ENCODE assay signal across 19 cellular contexts in the genomic region with DNA sequence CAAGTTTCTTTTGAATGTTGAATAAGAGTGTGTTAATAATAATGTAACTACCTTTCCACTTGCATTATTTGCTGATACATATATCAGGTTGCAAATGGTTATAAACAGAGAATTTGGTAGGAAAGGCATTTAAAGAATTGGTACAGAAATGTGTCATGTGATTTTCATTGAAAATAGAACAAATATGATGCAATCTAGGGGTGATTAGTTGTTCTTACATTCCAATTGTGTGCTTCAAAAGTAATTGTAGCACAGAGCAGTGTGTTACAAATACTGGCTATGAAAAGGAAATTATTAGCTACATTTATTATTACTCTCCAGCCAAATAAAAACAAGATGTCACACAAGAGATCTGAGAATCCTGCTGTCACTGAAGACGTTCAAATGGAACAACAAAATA.
A peak's percentile ranks its signal among the peaks of the same experiment; 100 is the strongest.
DNase-seq lines count a peak whose midpoint lies in the region; FAIRE-seq and TF ChIP-seq lines count a peak whose summit lies in the region.
"Had no signal": no experiment of that assay in that cellular context is flagged by ENCODE, and none has a peak within 500 bp of the region (broad histone marks: within the 10 kb centered on the region; RNA-seq: fewer than 3 reads in every experiment).

No MANE protein-coding gene starts in this region.

- no TSS peak for BruUV-seq in PC-9 (replicated peaks; lab: Mats Ljungman, UMichigan)
- BruUV-seq in A673 (replicated peaks; lab: Mats Ljungman, UMichigan): no TSS peak

- no peaks in the 10 kb centered on the region for H4K20me1 ChIP-seq in PC-9 (ENCODE audit: insufficient read depth)

- H3K9me2 ChIP-seq in PC-9 (ENCODE audit: insufficient read depth): no peaks in the 10 kb centered on the region

- FAIRE-seq in D721Med (lab: Jason Lieb, UNC): peak; percentile 25
- FAIRE-seq: GM12878 had no signal

- POLR2A ChIA-PET in PC-9 (lab: Charles Lee; ENCODE audit: unreplicated experiment) (no interaction called here), A673 (lab: Charles Lee; ENCODE audit: low non-redundant PET) (no interaction called here)

- 0 out of 2 replicates have a peak overlapping the region, but pooled peaks have one; percentile 18 for H2AFZ ChIP-seq in PC-9

- CTCF ChIA-PET in PC-9 (lab: Charles Lee): no interaction called here
- CTCF ChIA-PET in A673 (lab: Charles Lee): no interaction called here

- no peaks in the 10 kb centered on the region for H3K36me3 ChIP-seq in PC-9 (ENCODE audit: low read depth)
- H3K36me3 ChIP-seq in colonic mucosa: no peaks in the 10 kb centered on the region
- no peaks in the 10 kb centered on the region for H3K36me3 ChIP-seq in A673 (ENCODE audit: insufficient read depth, low read length, poor library complexity, severe bottlenecking)
- H3K36me3 ChIP-seq: SJSA1 had no signal

- H3K4me3 ChIP-seq in PC-9: no peak overlapping the region
- no peak overlapping the region for H3K4me3 ChIP-seq in cardiac fibroblast (replicated peaks in 1 of 2; ENCODE audit: low read depth in 2 of 2, low read length in 2 of 2)
- no peak overlapping the region for H3K4me3 ChIP-seq in colonic mucosa
- no peak overlapping the region for H3K4me3 ChIP-seq in A673 (ENCODE audit: low read depth, low read length, poor library complexity, severe bottlenecking)
- H3K4me3 ChIP-seq: GM12878, SJSA1 had no signal

- H3K4me2 ChIP-seq in PC-9: no peak overlapping the region

- no peaks in the 10 kb centered on the region for H3K79me2 ChIP-seq in PC-9 (ENCODE audit: low read depth)

- H3K9ac ChIP-seq in colonic mucosa (ENCODE audit: low read depth in 2 of 2, low read length in 2 of 2): no peak overlapping the region

- no peaks in the 10 kb centered on the region for H3K27me3 ChIP-seq in PC-9 (ENCODE audit: insufficient read depth, low read depth)
- no peaks in the 10 kb centered on the region for H3K27me3 ChIP-seq in colonic mucosa
- H3K27me3 ChIP-seq in A673 (replicated peaks; ENCODE audit: insufficient read depth, low read depth, low read length, poor library complexity): no peaks in the 10 kb centered on the region
- H3K27me3 ChIP-seq: SJSA1 had no signal

- no peaks in the 10 kb centered on the region for H3F3A ChIP-seq in PC-9 (ENCODE audit: insufficient read depth, low read depth)

- H3K27ac ChIP-seq in PC-9 (no peak overlapping the region), colonic mucosa (no peak overlapping the region), A673 (ENCODE audit: low read depth, low read length, poor library complexity, severe bottlenecking) (no peak overlapping the region)
- H3K27ac ChIP-seq: SJSA1 had no signal

- TF ChIP-seq CTCF in D721Med (IDR thresholded peaks at IDR 0.05; ENCODE audit: insufficient read depth, missing control alignments) (no peak), PC-9 (conservative IDR thresholded peaks at IDR 0.05) (no peak), cardiac fibroblast (IDR thresholded peaks at IDR 0.05; ENCODE audit: low read depth, low read length) (no peak), colonic mucosa (IDR thresholded peaks at IDR 0.05) (no peak), A673 (conservative IDR thresholded peaks at IDR 0.05; ENCODE audit: low read depth, low read length) (no peak)

- DNase-seq in D721Med (ENCODE audit: insufficient read length, low spot score): no peak
- DNase-seq in PC-9: no peak
- DNase-seq in cardiac fibroblast (ENCODE audit: low read depth in 2 of 2): peak; percentile 43 to 52
- DNase-seq in fibroblast of the conjunctiva (ENCODE audit: low read depth): peak; percentile 2
- DNase-seq in colonic mucosa: no peak
- no peak for DNase-seq in A673 (ENCODE audit: low spot score)
- no peak for DNase-seq in COLO829 (ENCODE audit: low spot score)
- no peak for DNase-seq in activated effector memory CD4-positive, alpha-beta T cell treated with Interleukin-2 at 50 U/mL for 16 hours
- DNase-seq: 8988T; CD8-positive, alpha-beta T cell; DND-41; GDM1; Karpas-422; MM.1S; NCI-H187; NCI-H526 treated with DMSO at 0.1 percent for 48 hours; RPMI8226 had no signal

- intact Hi-C loops in PC-9 (cut with micrococcal nuclease; ENCODE audit: unreplicated experiment): no loop called here
- intact Hi-C loops in colonic mucosa (cut with DNase I): no loop called here
- intact Hi-C loops in A673 (cut with micrococcal nuclease; ENCODE audit: unreplicated experiment): no loop called here

- H3K4me1 ChIP-seq in PC-9 (replicated peaks; ENCODE audit: insufficient read depth) (no peaks in the 10 kb centered on the region), colonic mucosa (no peaks in the 10 kb centered on the region), A673 (ENCODE audit: insufficient read depth, low read length, poor library complexity, severe bottlenecking) (no peaks in the 10 kb centered on the region)
- H3K4me1 ChIP-seq: SJSA1 had no signal

- H3K9me3 ChIP-seq in PC-9 (ENCODE audit: insufficient read depth, low read depth): no peaks in the 10 kb centered on the region
- H3K9me3 ChIP-seq in colonic mucosa: no peaks in the 10 kb centered on the region
- H3K9me3 ChIP-seq in A673 (ENCODE audit: low read depth, low read length, poor library complexity, severe bottlenecking): no peaks in the 10 kb centered on the region
- H3K9me3 ChIP-seq: SJSA1 had no signal

Comparison
In these comparisons a context has a peak if more than half of its experiments do, and no peak if none do; other contexts are left out.
1. DNase-seq: peak in cardiac fibroblast (2 of 2) and fibroblast of the conjunctiva (single experiment); none in D721Med (single experiment), PC-9 (0 of 2), colonic mucosa (single experiment), A673 (single experiment), COLO829 (single experiment) and activated effector memory CD4-positive, alpha-beta T cell treated with Interleukin-2 at 50 U/mL for 16 hours (single experiment).